ENCODE assay signal across 2 cellular contexts in the genomic region with DNA sequence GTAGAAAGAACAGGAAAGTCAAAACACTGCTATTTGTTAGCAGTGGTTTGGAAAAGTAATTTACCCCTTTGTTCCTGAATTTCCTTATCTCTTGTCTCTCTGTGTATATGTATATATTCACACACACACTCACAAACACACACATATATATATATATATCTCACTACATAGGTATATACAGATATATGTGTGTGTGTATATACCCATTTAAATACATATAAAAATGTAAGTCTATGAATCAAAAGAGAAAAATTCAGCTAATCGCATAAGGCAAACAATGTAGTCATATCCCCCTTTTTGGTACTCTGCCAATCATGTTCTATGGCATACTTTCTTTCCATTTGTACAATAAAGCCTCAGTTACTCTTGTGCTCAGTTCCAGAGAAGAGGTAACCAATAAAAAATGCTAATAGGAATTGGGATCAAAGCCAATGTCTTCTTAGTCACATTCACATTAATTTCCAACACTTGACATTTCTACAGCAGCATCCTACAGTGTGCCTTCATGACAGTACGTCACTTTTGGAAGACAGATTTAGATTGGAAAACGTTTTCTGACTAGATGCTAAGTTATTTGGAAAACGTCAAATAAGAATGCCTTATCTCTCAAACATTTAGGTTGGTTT.
A peak's percentile ranks its signal among the peaks of the same experiment; 100 is the strongest.
TF ChIP-seq lines count a peak whose summit lies in the region.

No MANE protein-coding gene starts in this region.

TF ChIP-seq in IMR-90, 13 proteins besides CTCF, POLR2A, EP300 and RAD21:
- no peak for TF ChIP-seq CEBPB (IDR thresholded peaks at IDR 0.05; ENCODE audit: low read depth, low read length)
- TF ChIP-seq, protein P1, sequence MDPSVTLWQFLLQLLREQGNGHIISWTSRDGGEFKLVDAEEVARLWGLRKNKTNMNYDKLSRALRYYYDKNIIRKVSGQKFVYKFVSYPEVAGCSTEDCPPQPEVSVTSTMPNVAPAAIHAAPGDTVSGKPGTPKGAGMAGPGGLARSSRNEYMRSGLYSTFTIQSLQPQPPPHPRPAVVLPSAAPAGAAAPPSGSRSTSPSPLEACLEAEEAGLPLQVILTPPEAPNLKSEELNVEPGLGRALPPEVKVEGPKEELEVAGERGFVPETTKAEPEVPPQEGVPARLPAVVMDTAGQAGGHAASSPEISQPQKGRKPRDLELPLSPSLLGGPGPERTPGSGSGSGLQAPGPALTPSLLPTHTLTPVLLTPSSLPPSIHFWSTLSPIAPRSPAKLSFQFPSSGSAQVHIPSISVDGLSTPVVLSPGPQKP (IDR thresholded peaks at IDR 0.05; ENCODE audit: borderline replicate concordance, low read depth, low read length): no peak
- TF ChIP-seq NFE2L2 (IDR thresholded peaks at IDR 0.05; ENCODE audit: low read depth, low read length): no peak
- no peak for TF ChIP-seq SMC3 (IDR thresholded peaks at IDR 0.05; ENCODE audit: low read depth, low read length)
- no peak for TF ChIP-seq MAFK (IDR thresholded peaks at IDR 0.05; ENCODE audit: low read depth, low read length)
- no peak for TF ChIP-seq CHD1 (IDR thresholded peaks at IDR 0.05; ENCODE audit: low read depth, low read length)
- TF ChIP-seq, protein P2, sequence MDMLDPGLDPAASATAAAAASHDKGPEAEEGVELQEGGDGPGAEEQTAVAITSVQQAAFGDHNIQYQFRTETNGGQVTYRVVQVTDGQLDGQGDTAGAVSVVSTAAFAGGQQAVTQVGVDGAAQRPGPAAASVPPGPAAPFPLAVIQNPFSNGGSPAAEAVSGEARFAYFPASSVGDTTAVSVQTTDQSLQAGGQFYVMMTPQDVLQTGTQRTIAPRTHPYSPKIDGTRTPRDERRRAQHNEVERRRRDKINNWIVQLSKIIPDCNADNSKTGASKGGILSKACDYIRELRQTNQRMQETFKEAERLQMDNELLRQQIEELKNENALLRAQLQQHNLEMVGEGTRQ (IDR thresholded peaks at IDR 0.05; ENCODE audit: low read depth, low read length): no peak
- no peak for TF ChIP-seq FOS (IDR thresholded peaks at IDR 0.05; ENCODE audit: low read depth, low read length)
- no peak for TF ChIP-seq RCOR1 (IDR thresholded peaks at IDR 0.05; ENCODE audit: insufficient replicate concordance, low read length)
- no peak for TF ChIP-seq RFX5 (IDR thresholded peaks at IDR 0.05; ENCODE audit: low read depth, low read length)
- TF ChIP-seq BHLHE40 (IDR thresholded peaks at IDR 0.05; ENCODE audit: low read depth, low read length): no peak
- TF ChIP-seq MAZ (IDR thresholded peaks at IDR 0.05; ENCODE audit: borderline replicate concordance, low read depth, low read length): no peak
- no peak for TF ChIP-seq MXI1 (IDR thresholded peaks at IDR 0.05; ENCODE audit: borderline replicate concordance, low read depth, low read length)

TF ChIP-seq in SK-N-SH, 30 proteins besides CTCF, POLR2A, EP300 and RAD21:
- peak; percentile 64 for TF ChIP-seq TEAD4 (IDR thresholded peaks at IDR 0.05; ENCODE audit: borderline replicate concordance, insufficient read depth)
- TF ChIP-seq, protein P3, sequence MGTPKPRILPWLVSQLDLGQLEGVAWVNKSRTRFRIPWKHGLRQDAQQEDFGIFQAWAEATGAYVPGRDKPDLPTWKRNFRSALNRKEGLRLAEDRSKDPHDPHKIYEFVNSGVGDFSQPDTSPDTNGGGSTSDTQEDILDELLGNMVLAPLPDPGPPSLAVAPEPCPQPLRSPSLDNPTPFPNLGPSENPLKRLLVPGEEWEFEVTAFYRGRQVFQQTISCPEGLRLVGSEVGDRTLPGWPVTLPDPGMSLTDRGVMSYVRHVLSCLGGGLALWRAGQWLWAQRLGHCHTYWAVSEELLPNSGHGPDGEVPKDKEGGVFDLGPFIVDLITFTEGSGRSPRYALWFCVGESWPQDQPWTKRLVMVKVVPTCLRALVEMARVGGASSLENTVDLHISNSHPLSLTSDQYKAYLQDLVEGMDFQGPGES (IDR thresholded peaks at IDR 0.05; ENCODE audit: low read depth, low read length): no peak
- TF ChIP-seq JUND (IDR thresholded peaks at IDR 0.05): peak; percentile 59
- TF ChIP-seq, protein P4, sequence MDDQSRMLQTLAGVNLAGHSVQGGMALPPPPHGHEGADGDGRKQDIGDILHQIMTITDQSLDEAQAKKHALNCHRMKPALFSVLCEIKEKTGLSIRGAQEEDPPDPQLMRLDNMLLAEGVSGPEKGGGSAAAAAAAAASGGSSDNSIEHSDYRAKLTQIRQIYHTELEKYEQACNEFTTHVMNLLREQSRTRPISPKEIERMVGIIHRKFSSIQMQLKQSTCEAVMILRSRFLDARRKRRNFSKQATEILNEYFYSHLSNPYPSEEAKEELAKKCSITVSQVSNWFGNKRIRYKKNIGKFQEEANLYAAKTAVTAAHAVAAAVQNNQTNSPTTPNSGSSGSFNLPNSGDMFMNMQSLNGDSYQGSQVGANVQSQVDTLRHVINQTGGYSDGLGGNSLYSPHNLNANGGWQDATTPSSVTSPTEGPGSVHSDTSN (IDR thresholded peaks at IDR 0.05): peak; percentile 85
- TF ChIP-seq NFIC (IDR thresholded peaks at IDR 0.05; ENCODE audit: borderline replicate concordance): peak; percentile 90
- TF ChIP-seq FOXJ3 (CRISPR knock-in tag; IDR thresholded peaks at IDR 0.05): no peak
- no peak for TF ChIP-seq MXI1 (IDR thresholded peaks at IDR 0.05; ENCODE audit: low read depth, low read length)
- TF ChIP-seq FOSL2 (IDR thresholded peaks at IDR 0.05; ENCODE audit: borderline replicate concordance, low read depth): peak; percentile 48; the same call in 1 of the 2 replicates
- peak; percentile 71 for TF ChIP-seq TCF12 (IDR thresholded peaks at IDR 0.05)
- no peak for TF ChIP-seq EZH2phosphoT487 (IDR thresholded peaks at IDR 0.05; ENCODE audit: borderline replicate concordance, low read depth)
